ENCODE assay signal across 8 cellular contexts in genomic region chr14:20460458-20461229, GRCh38. TPM values are rescaled to one million over a fixed set of nuclear protein-coding genes. Genes with fewer than 3 reads are reported as not detected.
DNase-seq lines count a peak whose midpoint lies in the region; ATAC-seq and TF ChIP-seq lines count a peak whose summit lies in the region.

No MANE protein-coding gene starts in this region.

- 4 to 6% methylated on average over 31 to 32 of the region's 32 CpGs for WGBS in esophagus, 2 donors

- H3K4me1 Mint-ChIP-seq in activated CD8-positive, alpha-beta T cell treated with anti-CD3 and anti-CD28 coated beads for 36 hours (ENCODE audit: low read depth), result peaks cover 26% of the 10 kb centered on the region
- H3K4me1 Mint-ChIP-seq in neural progenitor cell, result peaks cover 20% of the 10 kb centered on the region

- H3K9ac ChIP-seq in BLaER1 treated with 17β-estradiol and CSF1 and Interleukin-3, amounts not matched to agents 10 nM and 100 nM, result peak overlapping the region; percentile 89 to 98 (median 92)
- peak overlapping the region; percentile 89 for H3K9ac ChIP-seq in neural progenitor cell

- H3F3A ChIP-seq in neural progenitor cell (ENCODE audit: low read depth), result peaks cover 60% of the 10 kb centered on the region

- H3K36me3 ChIP-seq in BLaER1 treated with 17β-estradiol and CSF1 and Interleukin-3, amounts not matched to agents 10 nM and 100 nM, result peaks cover 39 to 47% (median 43%) of the 10 kb centered on the region in 11 experiments
- H3K36me3 ChIP-seq in esophagus (ENCODE audit: control insufficient read depth in 2 of 2, insufficient read depth in 2 of 2, low read length in 1 of 2) (peaks cover 15 to 21% of the 10 kb centered on the region in 2 donors), neural progenitor cell (peaks cover 7% of the 10 kb centered on the region), vagina (peaks cover 0 to 41% of the 10 kb centered on the region in 2 donors)

- intact Hi-C loops in activated CD8-positive, alpha-beta T cell treated with anti-CD3 and anti-CD28 coated beads for 36 hours (cut with micrococcal nuclease), result loop anchor here (5.0 kb wide), 2 partner anchors 118 to 222 kb away; partner anchors contain the start of genes PARP2 and RNASE4
- intact Hi-C loops in vagina (cut with DNase I), result loop anchor here (5.0 to 10.0 kb wide), 3 partner anchors 118 to 222 kb away; partner anchors contain the start of genes PARP2 and RNASE4

- ATAC-seq in GM21529 (IDR thresholded peaks at IDR 0.05; ENCODE audit: unreplicated experiment), result peak; percentile 2
- ATAC-seq in activated CD8-positive, alpha-beta T cell treated with anti-CD3 and anti-CD28 coated beads for 36 hours, result peak; percentile 1
- ATAC-seq in GM19452 (IDR thresholded peaks at IDR 0.05; ENCODE audit: unreplicated experiment), result no peak

- H3K27me3 Mint-ChIP-seq in activated CD8-positive, alpha-beta T cell treated with anti-CD3 and anti-CD28 coated beads for 36 hours, result no peaks in the 10 kb centered on the region
- H3K27me3 Mint-ChIP-seq in neural progenitor cell (ENCODE audit: insufficient read depth, low read depth), result peaks cover 7% of the 10 kb centered on the region

- H3K9me3 ChIP-seq in BLaER1 treated with 17β-estradiol and CSF1 and Interleukin-3, amounts not matched to agents 10 nM and 100 nM (replicated peaks in 1 of 11), result peaks cover 0 to 7% (median 0%) of the 10 kb centered on the region in 11 experiments; a peak in 3 of 22 replicates
- H3K9me3 ChIP-seq in esophagus (ENCODE audit: control insufficient read depth in 2 of 2, insufficient read depth in 1 of 2, low read depth in 1 of 2, low read length in 1 of 2), result no peaks in the 10 kb centered on the region
- H3K9me3 ChIP-seq in neural progenitor cell (ENCODE audit: low read depth), result no peaks in the 10 kb centered on the region
- H3K9me3 ChIP-seq in vagina, result no peaks in the 10 kb centered on the region

- H3K27ac Mint-ChIP-seq in activated CD8-positive, alpha-beta T cell treated with anti-CD3 and anti-CD28 coated beads for 36 hours, result peak overlapping the region; percentile 95
- H3K27ac Mint-ChIP-seq in neural progenitor cell, result peak overlapping the region; percentile 13

- no peak for TF ChIP-seq CTCF in activated CD8-positive, alpha-beta T cell treated with anti-CD3 and anti-CD28 coated beads for 36 hours (IDR thresholded peaks at IDR 0.05)
- TF ChIP-seq CTCF in neural progenitor cell (IDR thresholded peaks at IDR 0.05) (no peak), vagina (IDR thresholded peaks at IDR 0.05) (no peak)

- no peaks in the 10 kb centered on the region for H3K9me3 Mint-ChIP-seq in activated CD8-positive, alpha-beta T cell treated with anti-CD3 and anti-CD28 coated beads for 36 hours
- H3K9me3 Mint-ChIP-seq in neural progenitor cell, result no peaks in the 10 kb centered on the region

- H3K27ac ChIP-seq in BLaER1 treated with 17β-estradiol and CSF1 and Interleukin-3, amounts not matched to agents 10 nM and 100 nM, result peak overlapping the region; percentile 87 to 96 (median 92)
- H3K27ac ChIP-seq in esophagus (ENCODE audit: low read depth in 2 of 2, low read length in 1 of 2) (peak overlapping the region; percentile 98 to 99), neural progenitor cell (peak overlapping the region; percentile 88), vagina (peak overlapping the region; percentile 98)

- peak overlapping the region; percentile 86 to 99 (median 92) for H3K4me3 ChIP-seq in BLaER1 treated with 17β-estradiol and CSF1 and Interleukin-3, amounts not matched to agents 10 nM and 100 nM
- peak overlapping the region; percentile 78 to 97 for H3K4me3 ChIP-seq in esophagus (ENCODE audit: low read depth in 1 of 2, low read length in 2 of 2)
- peak overlapping the region; percentile 87 for H3K4me3 ChIP-seq in neural progenitor cell
- H3K4me3 ChIP-seq in vagina, result peak overlapping the region; percentile 88 to 98

- no peaks in the 10 kb centered on the region for H3K27me3 ChIP-seq in BLaER1 treated with 17β-estradiol and CSF1 and Interleukin-3, amounts not matched to agents 10 nM and 100 nM
- no peaks in the 10 kb centered on the region for H3K27me3 ChIP-seq in esophagus (ENCODE audit: control insufficient read depth in 1 of 2, insufficient read depth in 2 of 2, low read length in 2 of 2)
- no peaks in the 10 kb centered on the region for H3K27me3 ChIP-seq in neural progenitor cell
- no peaks in the 10 kb centered on the region for H3K27me3 ChIP-seq in vagina

- peaks cover 54 to 62% (median 57%) of the 10 kb centered on the region in 10 experiments for H3K4me1 ChIP-seq in BLaER1 treated with 17β-estradiol and CSF1 and Interleukin-3, amounts not matched to agents 10 nM and 100 nM
- H3K4me1 ChIP-seq in esophagus (ENCODE audit: control insufficient read depth in 2 of 2, insufficient read depth in 2 of 2, low read length in 1 of 2) (peaks cover 0 to 2% of the 10 kb centered on the region in 2 donors), neural progenitor cell (peaks cover 13% of the 10 kb centered on the region), vagina (peaks cover 47% of the 10 kb centered on the region)

- H3K4me2 ChIP-seq in BLaER1 treated with 17β-estradiol and CSF1 and Interleukin-3, amounts not matched to agents 10 nM and 100 nM, result peak overlapping the region; percentile 91 to 98 (median 94)
- H3K4me2 ChIP-seq in neural progenitor cell, result peak overlapping the region; percentile 96

- no peak overlapping the region for H2AFZ ChIP-seq in neural progenitor cell (replicated peaks)

- DNase-seq in NCI-H1105 (lab: John Stamatoyannopoulos, UW) (peak; percentile 68), neural progenitor cell (ENCODE audit: low spot score) (no peak), vagina (ENCODE audit: extremely low spot score in 2 of 2) (no peak)
- DNase-seq in activated CD8-positive, alpha-beta T cell treated with anti-CD3 and anti-CD28 coated beads for 36 hours, result peak; percentile 59

- peak overlapping the region; percentile 90 for H3K4me3 Mint-ChIP-seq in activated CD8-positive, alpha-beta T cell treated with anti-CD3 and anti-CD28 coated beads for 36 hours
- H3K4me3 Mint-ChIP-seq in neural progenitor cell, result peak overlapping the region; percentile 94

- peaks cover 0 to 53% (median 28%) of the 10 kb centered on the region in 11 experiments; a peak in 15 of 22 replicates for H4K20me1 ChIP-seq in BLaER1 treated with 17β-estradiol and CSF1 and Interleukin-3, amounts not matched to agents 10 nM and 100 nM
- H4K20me1 ChIP-seq in neural progenitor cell (ENCODE audit: low read depth), result peaks cover 14% of the 10 kb centered on the region

- CTCF ChIA-PET in activated CD8-positive, alpha-beta T cell treated with anti-CD3 and anti-CD28 coated beads for 36 hours (lab: Charles Lee), result interaction anchor here (1.0 to 3.2 kb wide), 6 partner anchors 46 to 643 kb away, joined by 3 to 29 read pairs (median 4); partner anchors contain the start of gene TEP1

- POLR2A ChIA-PET in activated CD8-positive, alpha-beta T cell treated with anti-CD3 and anti-CD28 coated beads for 36 hours (lab: Charles Lee), result interaction anchor here (0.9 to 2.6 kb wide), 6 partner anchors 9 to 118 kb away, joined by 3 to 20 read pairs (median 7); partner anchors contain the start of genes PARP2, PNP and TEP1

- no peak for TF ChIP-seq POLR2A in vagina (IDR thresholded peaks at IDR 0.05)

- peaks cover 40% of the 10 kb centered on the region for H3K79me2 ChIP-seq in neural progenitor cell (ENCODE audit: low read depth)

- H3K36me3 Mint-ChIP-seq in activated CD8-positive, alpha-beta T cell treated with anti-CD3 and anti-CD28 coated beads for 36 hours (ENCODE audit: low read depth), result peaks cover 21% of the 10 kb centered on the region
- H3K36me3 Mint-ChIP-seq in neural progenitor cell, result peaks cover 13% of the 10 kb centered on the region

RNA-seq across cellular contexts. Expression of gene PIP4P1, which starts 0.6 kb away (rescaled TPM):
- 10 to 100 TPM; 21.0 to 27.3 TPM for total RNA-seq in activated CD8-positive, alpha-beta T cell treated with anti-CD3 and anti-CD28 coated beads for 36 hours
- 10 to 100 TPM; 21.5 to 24.4 TPM for polyA plus RNA-seq in esophagus
- total RNA-seq in neural progenitor cell (ENCODE audit: low replicate concordance) (24.1 and 35.3 TPM in 2 replicates), vagina (24.1 TPM)

RNA-seq across cellular contexts. Expression of gene APEX1, which starts 5.6 kb away (rescaled TPM):
- 100 to 1,000 TPM; 196 to 211 TPM for total RNA-seq in activated CD8-positive, alpha-beta T cell treated with anti-CD3 and anti-CD28 coated beads for 36 hours
- polyA plus RNA-seq in esophagus, result 100 to 1,000 TPM in 1 of 2 donors, 10 to 100 TPM in 1; 70.6 to 115 TPM
- total RNA-seq in neural progenitor cell (ENCODE audit: low replicate concordance) (76.6 and 118 TPM in 2 replicates), vagina (95.5 TPM)

RNA-seq across cellular contexts. Expression of gene OSGEP, which starts 6.0 kb away (rescaled TPM):
- total RNA-seq in activated CD8-positive, alpha-beta T cell treated with anti-CD3 and anti-CD28 coated beads for 36 hours, result 10 to 100 TPM; 39.5 to 40.7 TPM
- 10 to 100 TPM; 22.8 to 34.7 TPM for polyA plus RNA-seq in esophagus
- total RNA-seq in neural progenitor cell (ENCODE audit: low replicate concordance), result 62.5 and 67.0 TPM in 2 replicates
- total RNA-seq in vagina, result 60.9 TPM

RNA-seq across cellular contexts. Expression of gene PNP, which starts 8.6 kb away (rescaled TPM):
- 100 to 1,000 TPM; 176 to 183 TPM for total RNA-seq in activated CD8-positive, alpha-beta T cell treated with anti-CD3 and anti-CD28 coated beads for 36 hours
- 100 to 1,000 TPM in 1 of 2 donors, 10 to 100 TPM in 1; 40.6 to 121 TPM for polyA plus RNA-seq in esophagus
- total RNA-seq in neural progenitor cell (ENCODE audit: low replicate concordance) (43.6 and 50.6 TPM in 2 replicates), vagina (64.6 TPM)

RNA-seq across cellular contexts. Expression of gene KLHL33, which starts 24.7 kb away (rescaled TPM):
- total RNA-seq in activated CD8-positive, alpha-beta T cell treated with anti-CD3 and anti-CD28 coated beads for 36 hours, result under 1 TPM; 0.54 to 0.59 TPM
- under 1 TPM; 0.06 to 0.07 TPM for polyA plus RNA-seq in esophagus
- total RNA-seq in neural progenitor cell (ENCODE audit: low replicate concordance) (0.22 TPM in 1 of 2 replicates, not detected in the other), vagina (1.2 TPM)

Comparison
In these comparisons a context has a peak if more than half of its experiments do, and no peak if none do; other contexts are left out.
1. DNase-seq: peak in NCI-H1105 (single experiment) and activated CD8-positive, alpha-beta T cell treated with anti-CD3 and anti-CD28 coated beads for 36 hours (single experiment); none in neural progenitor cell (single experiment) and vagina (0 of 2).
2. Peak in every context shown above with its lines, with median percentiles within 50 percentile points of each other: H3K27ac ChIP-seq and H3K4me3 ChIP-seq.